In the genomic region with DNA sequence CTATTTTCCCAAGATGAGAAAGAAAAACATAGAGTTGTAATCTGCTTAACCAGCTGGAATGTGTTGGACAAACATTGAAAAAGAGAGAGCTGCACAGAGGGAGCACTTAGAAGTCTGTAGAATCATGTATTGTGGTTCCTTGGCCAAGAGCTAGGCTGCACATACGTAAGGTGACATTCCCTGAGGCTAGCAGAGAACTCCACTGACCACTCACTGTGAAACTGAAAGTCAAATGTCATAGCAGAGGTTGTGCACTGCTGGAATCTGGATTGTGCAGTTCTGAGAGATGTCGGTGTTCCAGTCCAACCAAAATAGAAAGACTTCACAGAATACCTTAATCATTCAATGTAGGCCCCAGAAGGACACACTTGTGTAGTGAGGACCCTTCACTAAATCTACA, we compare ENCODE assay signal across 19 cellular contexts.
A peak's percentile ranks its signal among the peaks of the same experiment; 100 is the strongest.
DNase-seq lines count a peak whose midpoint lies in the region; ATAC-seq, FAIRE-seq and TF ChIP-seq lines count a peak whose summit lies in the region.
"Had no signal": no experiment of that assay in that cellular context is flagged by ENCODE, and none has a peak within 500 bp of the region (broad histone marks: within the 10 kb centered on the region; RNA-seq: fewer than 3 reads in every experiment).

No MANE protein-coding gene starts in this region.

- no peaks in the 10 kb centered on the region for H3K9me3 ChIP-seq in right lobe of liver
- H3K9me3 ChIP-seq in HepG2 (ENCODE audit: low read length) = peaks cover 82% of the 10 kb centered on the region
- H3K9me3 ChIP-seq in upper lobe of right lung = no peaks in the 10 kb centered on the region
- H3K9me3 ChIP-seq: BLaER1, SJCRH30 had no signal

- DNase-seq in right lobe of liver (no peak), HepG2 (ENCODE audit: low spot score) (no peak), astrocyte of the cerebellum (ENCODE audit: low read depth) (peak; percentile 23), kidney epithelial cell (ENCODE audit: low read depth) (peak; percentile 7), upper lobe of right lung (no peak), NCI-H2171 treated with DMSO at 0.1 percent for 48 hours (lab: John Stamatoyannopoulos, UW) (no peak)
- DNase-seq: CD4-positive, CD25-positive, alpha-beta regulatory T cell; DMS153; Karpas-422; NCI-H2029; NCI-H446 treated with DMSO at 0.1 percent for 48 hours; NCI-H526 treated with DMSO at 0.1 percent for 48 hours; SJCRH30 had no signal

- TF ChIP-seq POLR2A in right lobe of liver (IDR thresholded peaks at IDR 0.05) = no peak
- TF ChIP-seq POLR2A in HepG2 (IDR thresholded peaks at IDR 0.05; ENCODE audit: insufficient read depth in 1 of 2, low read depth in 2 of 2, low read length in 2 of 2) = no peak

- no peaks in the 10 kb centered on the region for H3K36me3 ChIP-seq in right lobe of liver
- H3K36me3 ChIP-seq in HepG2 (replicated peaks in 1 of 2; ENCODE audit: control insufficient read depth in 1 of 2, insufficient read depth in 2 of 2, low read length in 2 of 2) = no peaks in the 10 kb centered on the region
- H3K36me3 ChIP-seq in kidney epithelial cell (ENCODE audit: control insufficient read depth, insufficient read depth, low read length) = no peaks in the 10 kb centered on the region
- no peaks in the 10 kb centered on the region for H3K36me3 ChIP-seq in upper lobe of right lung
- H3K36me3 ChIP-seq: BLaER1, SJCRH30 had no signal

- intact Hi-C loops in right lobe of liver (cut with DNase I) (no loop called here), HepG2 (cut with micrococcal nuclease; ENCODE audit: unreplicated experiment) (no loop called here), upper lobe of right lung (cut with DNase I) (no loop called here)

- no peak for FAIRE-seq in HepG2 (lab: Jason Lieb, UNC)
- FAIRE-seq: A204.1, H1 had no signal

- TF ChIP-seq RAD21 in HepG2 (CRISPR knock-in tag; IDR thresholded peaks at IDR 0.05) = no peak

- H3K79me2 ChIP-seq in HepG2 (ENCODE audit: insufficient read depth, low read length) = no peaks in the 10 kb centered on the region

- H3K9ac ChIP-seq in HepG2 (ENCODE audit: insufficient read depth, low read depth, low read length) = no peak overlapping the region
- H3K9ac ChIP-seq: BLaER1 had no signal

- no TSS peak for BruUV-seq in HepG2 (replicated peaks; lab: Mats Ljungman, UMichigan)

- H4K20me1 ChIP-seq in HepG2 (ENCODE audit: insufficient read depth, low read length) = no peaks in the 10 kb centered on the region
- H4K20me1 ChIP-seq: BLaER1 had no signal

- ATAC-seq in right lobe of liver = peak in 3 of 4 donors; percentile 36 to 82 (median 46)
- ATAC-seq in HepG2 = no peak
- peak; percentile 77 for ATAC-seq in upper lobe of right lung
- no peak for ATAC-seq in GM18517 (IDR thresholded peaks at IDR 0.05; ENCODE audit: unreplicated experiment)
- no peak for ATAC-seq in HG03439 (IDR thresholded peaks at IDR 0.05; ENCODE audit: unreplicated experiment)
- ATAC-seq: HCT116 had no signal

- no peak overlapping the region for H3K4me2 ChIP-seq in HepG2 (ENCODE audit: low read depth, low read length)
- H3K4me2 ChIP-seq: BLaER1 had no signal

- peaks cover 0 to 5% (median 0%) of the 10 kb centered on the region in 4 donors for H3K4me1 ChIP-seq in right lobe of liver
- no peaks in the 10 kb centered on the region for H3K4me1 ChIP-seq in HepG2 (ENCODE audit: insufficient read depth, low read length)
- no peaks in the 10 kb centered on the region for H3K4me1 ChIP-seq in upper lobe of right lung
- H3K4me1 ChIP-seq: BLaER1, SJCRH30 had no signal

- in situ Hi-C loops in HepG2 (cut with HindIII; ENCODE audit: extremely low pct_ligation_motif_present, low pct_unique_long_range_greater_than_20kb) = no loop called here
- in situ Hi-C loops in astrocyte of the cerebellum (cut with HindIII; ENCODE audit: low sequenced_read_pairs) = no loop called here

- WGBS in right lobe of liver (ENCODE audit: insufficient coverage, low coverage, low lambda C conversion rate, missing lambda C conversion rate) = 80% methylated on average over 1 of the region's 2 CpGs
- 8% methylated on average over 2 of the region's 2 CpGs for WGBS in HepG2 (ENCODE audit: low lambda C conversion rate)

- H3K27ac ChIP-seq in right lobe of liver = no peak overlapping the region
- H3K27ac ChIP-seq in HepG2 (ENCODE audit: extremely low read length, insufficient read depth, low read length) = no peak overlapping the region
- no peak overlapping the region for H3K27ac ChIP-seq in upper lobe of right lung
- H3K27ac ChIP-seq: BLaER1, SJCRH30 had no signal

- no peaks in the 10 kb centered on the region for H3K27me3 ChIP-seq in right lobe of liver
- no peaks in the 10 kb centered on the region; a peak in 1 of 5 replicates for H3K27me3 ChIP-seq in HepG2 (ENCODE audit: control insufficient read depth in 1 of 2, insufficient read depth in 2 of 2, low read length in 2 of 2)
- no peaks in the 10 kb centered on the region for H3K27me3 ChIP-seq in kidney epithelial cell (ENCODE audit: control insufficient read depth, insufficient read depth, low read length)
- no peaks in the 10 kb centered on the region for H3K27me3 ChIP-seq in upper lobe of right lung
- H3K27me3 ChIP-seq: BLaER1 had no signal

- no peak overlapping the region for H2AFZ ChIP-seq in HepG2 (ENCODE audit: low read length)

- CTCF ChIA-PET in HepG2 (lab: Yijun Ruan, JAX; ENCODE audit: low intra/inter-chr PET ratio, low total read pairs) = no interaction called here

- POLR2A ChIA-PET in HepG2 (lab: Yijun Ruan, JAX) = no interaction called here

- TF ChIP-seq EP300 in HepG2 (IDR thresholded peaks at IDR 0.05; ENCODE audit: low read depth in 2 of 2, low read length in 2 of 2) (no peak), HepG2 (CRISPR knock-in tag; IDR thresholded peaks at IDR 0.05; ENCODE audit: borderline replicate concordance) (no peak)

- TF ChIP-seq CTCF in right lobe of liver (IDR thresholded peaks at IDR 0.05) (no peak), HepG2 (CRISPR knock-in tag; IDR thresholded peaks at IDR 0.05) (no peak), astrocyte of the cerebellum (IDR thresholded peaks at IDR 0.05; ENCODE audit: low read depth, low read length, missing control alignments) (no peak), kidney epithelial cell (IDR thresholded peaks at IDR 0.05; ENCODE audit: insufficient read depth, low read length, poor library complexity, severe bottlenecking) (no peak), upper lobe of right lung (IDR thresholded peaks at IDR 0.05) (no peak)

- H3K4me3 ChIP-seq in right lobe of liver (no peak overlapping the region), HepG2 (replicated peaks in 1 of 3; ENCODE audit: insufficient read depth in 1 of 3, low read depth in 2 of 3, low read length in 3 of 3) (no peak overlapping the region), astrocyte of the cerebellum (ENCODE audit: low read depth, low read length) (no peak overlapping the region), kidney epithelial cell (ENCODE audit: low read depth, low read length) (no peak overlapping the region), upper lobe of right lung (no peak overlapping the region)
- H3K4me3 ChIP-seq: BLaER1, SJCRH30 had no signal

TF ChIP-seq in HepG2, 621 proteins besides CTCF, POLR2A, EP300 and RAD21 (continues in another document):
- TF ChIP-seq MAZ (IDR thresholded peaks at IDR 0.05; ENCODE audit: borderline replicate concordance, low read depth, low read length) (no peak), MAZ (CRISPR knock-in tag; IDR thresholded peaks at IDR 0.05; ENCODE audit: low read depth) (no peak), CREB1 (IDR thresholded peaks at IDR 0.05) (no peak), CREB1 (CRISPR knock-in tag; IDR thresholded peaks at IDR 0.05) (no peak)
- TF ChIP-seq, protein P1, sequence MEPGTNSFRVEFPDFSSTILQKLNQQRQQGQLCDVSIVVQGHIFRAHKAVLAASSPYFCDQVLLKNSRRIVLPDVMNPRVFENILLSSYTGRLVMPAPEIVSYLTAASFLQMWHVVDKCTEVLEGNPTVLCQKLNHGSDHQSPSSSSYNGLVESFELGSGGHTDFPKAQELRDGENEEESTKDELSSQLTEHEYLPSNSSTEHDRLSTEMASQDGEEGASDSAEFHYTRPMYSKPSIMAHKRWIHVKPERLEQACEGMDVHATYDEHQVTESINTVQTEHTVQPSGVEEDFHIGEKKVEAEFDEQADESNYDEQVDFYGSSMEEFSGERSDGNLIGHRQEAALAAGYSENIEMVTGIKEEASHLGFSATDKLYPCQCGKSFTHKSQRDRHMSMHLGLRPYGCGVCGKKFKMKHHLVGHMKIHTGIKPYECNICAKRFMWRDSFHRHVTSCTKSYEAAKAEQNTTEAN (CRISPR knock-in tag; conservative IDR thresholded peaks at IDR 0.05) = no peak
- TF ChIP-seq, protein P2, sequence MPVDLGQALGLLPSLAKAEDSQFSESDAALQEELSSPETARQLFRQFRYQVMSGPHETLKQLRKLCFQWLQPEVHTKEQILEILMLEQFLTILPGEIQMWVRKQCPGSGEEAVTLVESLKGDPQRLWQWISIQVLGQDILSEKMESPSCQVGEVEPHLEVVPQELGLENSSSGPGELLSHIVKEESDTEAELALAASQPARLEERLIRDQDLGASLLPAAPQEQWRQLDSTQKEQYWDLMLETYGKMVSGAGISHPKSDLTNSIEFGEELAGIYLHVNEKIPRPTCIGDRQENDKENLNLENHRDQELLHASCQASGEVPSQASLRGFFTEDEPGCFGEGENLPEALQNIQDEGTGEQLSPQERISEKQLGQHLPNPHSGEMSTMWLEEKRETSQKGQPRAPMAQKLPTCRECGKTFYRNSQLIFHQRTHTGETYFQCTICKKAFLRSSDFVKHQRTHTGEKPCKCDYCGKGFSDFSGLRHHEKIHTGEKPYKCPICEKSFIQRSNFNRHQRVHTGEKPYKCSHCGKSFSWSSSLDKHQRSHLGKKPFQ (CRISPR knock-in tag; IDR thresholded peaks at IDR 0.05; ENCODE audit: insufficient replicate concordance) = no peak
- TF ChIP-seq, protein P3, sequence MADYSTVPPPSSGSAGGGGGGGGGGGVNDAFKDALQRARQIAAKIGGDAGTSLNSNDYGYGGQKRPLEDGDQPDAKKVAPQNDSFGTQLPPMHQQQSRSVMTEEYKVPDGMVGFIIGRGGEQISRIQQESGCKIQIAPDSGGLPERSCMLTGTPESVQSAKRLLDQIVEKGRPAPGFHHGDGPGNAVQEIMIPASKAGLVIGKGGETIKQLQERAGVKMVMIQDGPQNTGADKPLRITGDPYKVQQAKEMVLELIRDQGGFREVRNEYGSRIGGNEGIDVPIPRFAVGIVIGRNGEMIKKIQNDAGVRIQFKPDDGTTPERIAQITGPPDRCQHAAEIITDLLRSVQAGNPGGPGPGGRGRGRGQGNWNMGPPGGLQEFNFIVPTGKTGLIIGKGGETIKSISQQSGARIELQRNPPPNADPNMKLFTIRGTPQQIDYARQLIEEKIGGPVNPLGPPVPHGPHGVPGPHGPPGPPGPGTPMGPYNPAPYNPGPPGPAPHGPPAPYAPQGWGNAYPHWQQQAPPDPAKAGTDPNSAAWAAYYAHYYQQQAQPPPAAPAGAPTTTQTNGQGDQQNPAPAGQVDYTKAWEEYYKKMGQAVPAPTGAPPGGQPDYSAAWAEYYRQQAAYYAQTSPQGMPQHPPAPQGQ (CRISPR knock-in tag; IDR thresholded peaks at IDR 0.05; ENCODE audit: borderline replicate concordance) = no peak

Comparison
In these comparisons a context has a peak if more than half of its experiments do, and no peak if none do; other contexts are left out.
1. ATAC-seq: peak in right lobe of liver (3 of 4) and upper lobe of right lung (single experiment); none in HepG2 (single experiment), GM18517 (single experiment) and HG03439 (single experiment).
2. DNase-seq: peak in astrocyte of the cerebellum (single experiment) and kidney epithelial cell (single experiment); none in right lobe of liver (0 of 3), HepG2 (single experiment), upper lobe of right lung (single experiment) and NCI-H2171 treated with DMSO at 0.1 percent for 48 hours (single experiment).